Comparison of ENCODE assay signal across 13 cellular contexts in the genomic region with DNA sequence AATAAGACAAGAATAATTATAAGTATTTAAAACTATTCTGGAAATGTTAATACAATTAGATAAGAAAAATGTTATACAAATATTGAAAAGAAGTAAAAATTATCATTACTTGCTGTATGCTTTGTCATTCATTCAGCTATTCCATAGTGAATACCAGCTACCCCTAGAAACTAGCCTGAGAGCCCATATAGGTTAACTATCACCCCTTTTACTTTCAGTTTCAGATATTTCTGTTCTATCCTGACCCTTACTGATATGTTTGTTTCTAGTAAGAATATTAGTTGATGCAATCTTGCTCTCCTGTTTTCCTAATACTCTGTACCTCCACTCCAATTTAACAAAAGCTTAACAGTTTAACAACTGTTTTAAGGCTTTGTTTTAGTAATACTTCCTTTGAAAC. TPM values are rescaled to one million over a fixed set of nuclear protein-coding genes. Genes with fewer than 3 reads are reported as not detected.
DNase-seq lines count a peak whose midpoint lies in the region; ATAC-seq, FAIRE-seq and TF ChIP-seq lines count a peak whose summit lies in the region.
"Had no signal": no experiment of that assay in that cellular context is flagged by ENCODE, and none has a peak within 500 bp of the region (broad histone marks: within the 10 kb centered on the region; RNA-seq: fewer than 3 reads in every experiment).

No MANE protein-coding gene starts in this region.

- H3K27ac ChIP-seq in endodermal cell (ENCODE audit: low read depth, low read length) = no peak overlapping the region
- H3K27ac ChIP-seq: C4-2B, thoracic aorta had no signal

- H3K27me3 ChIP-seq in endodermal cell (ENCODE audit: control insufficient read depth, insufficient read depth, low read length, poor library complexity, severe bottlenecking) = no peaks in the 10 kb centered on the region

- H3K9me3 Mint-ChIP-seq in activated naive CD8-positive, alpha-beta T cell treated with anti-CD3 and anti-CD28 coated beads, Interleukin-2, amount 10 ng/mL, durations not matched to agents 7 days and 5 days = peaks cover 7% of the 10 kb centered on the region
- H3K9me3 Mint-ChIP-seq in endodermal cell = peaks cover 18% of the 10 kb centered on the region

- FAIRE-seq in GM12892 (lab: Jason Lieb, UNC) = no peak

- H3K4me1 Mint-ChIP-seq in activated naive CD8-positive, alpha-beta T cell treated with anti-CD3 and anti-CD28 coated beads, Interleukin-2, amount 10 ng/mL, durations not matched to agents 7 days and 5 days = peaks cover 6% of the 10 kb centered on the region
- H3K4me1 Mint-ChIP-seq in endodermal cell = no peaks in the 10 kb centered on the region

- H3K9ac ChIP-seq in endodermal cell (ENCODE audit: extremely low read depth, low read length, poor library complexity, severe bottlenecking) = no peak overlapping the region

- H3K4me1 ChIP-seq in endodermal cell (ENCODE audit: control insufficient read depth, insufficient read depth, low read length) = no peaks in the 10 kb centered on the region

- peak overlapping the region; percentile 47 for H3K4me3 Mint-ChIP-seq in activated naive CD8-positive, alpha-beta T cell treated with anti-CD3 and anti-CD28 coated beads, Interleukin-2, amount 10 ng/mL, durations not matched to agents 7 days and 5 days
- H3K4me3 Mint-ChIP-seq in endodermal cell = no peak overlapping the region

- DNase-seq in GM12892 (ENCODE audit: insufficient read length) (peak; percentile 4), epidermal melanocyte (ENCODE audit: insufficient read length, low spot score) (no peak), endodermal cell (no peak), NCI-H1417 treated with DMSO at 0.1 percent for 48 hours (lab: John Stamatoyannopoulos, UW) (no peak), cerebellum (ENCODE audit: low spot score) (no peak)
- DNase-seq in activated naive CD8-positive, alpha-beta T cell treated with anti-CD3 and anti-CD28 coated beads, Interleukin-2, amount 10 ng/mL, durations not matched to agents 7 days and 5 days = no peak
- DNase-seq: anterior cingulate cortex, NCI-H2081, T-helper 9 cell had no signal

- TF ChIP-seq CTCF in endodermal cell (conservative IDR thresholded peaks at IDR 0.05) = no peak

- ATAC-seq in GM19455 (IDR thresholded peaks at IDR 0.05; ENCODE audit: unreplicated experiment) (peak; percentile 66), HG03045 (IDR thresholded peaks at IDR 0.05; ENCODE audit: unreplicated experiment) (peak; percentile 65)
- no peak for ATAC-seq in activated naive CD8-positive, alpha-beta T cell treated with anti-CD3 and anti-CD28 coated beads, Interleukin-2, amount 10 ng/mL, durations not matched to agents 7 days and 5 days (ENCODE audit: low read depth)

- H3K36me3 Mint-ChIP-seq in activated naive CD8-positive, alpha-beta T cell treated with anti-CD3 and anti-CD28 coated beads, Interleukin-2, amount 10 ng/mL, durations not matched to agents 7 days and 5 days = peaks cover 2% of the 10 kb centered on the region
- no peaks in the 10 kb centered on the region for H3K36me3 Mint-ChIP-seq in endodermal cell (ENCODE audit: low read depth)

- no peaks in the 10 kb centered on the region for H3K27me3 Mint-ChIP-seq in activated naive CD8-positive, alpha-beta T cell treated with anti-CD3 and anti-CD28 coated beads, Interleukin-2, amount 10 ng/mL, durations not matched to agents 7 days and 5 days
- H3K27me3 Mint-ChIP-seq in endodermal cell (ENCODE audit: insufficient read depth) = no peaks in the 10 kb centered on the region

- H3K36me3 ChIP-seq in endodermal cell (ENCODE audit: control insufficient read depth, insufficient read depth, low read length) = no peaks in the 10 kb centered on the region
- H3K36me3 ChIP-seq: thoracic aorta had no signal

- POLR2A ChIA-PET in activated naive CD8-positive, alpha-beta T cell treated with anti-CD3 and anti-CD28 coated beads, Interleukin-2, amount 10 ng/mL, durations not matched to agents 7 days and 5 days (lab: Charles Lee) = no interaction called here

- H3K27ac Mint-ChIP-seq in activated naive CD8-positive, alpha-beta T cell treated with anti-CD3 and anti-CD28 coated beads, Interleukin-2, amount 10 ng/mL, durations not matched to agents 7 days and 5 days = peak overlapping the region; percentile 23
- H3K27ac Mint-ChIP-seq in endodermal cell = no peak overlapping the region

- TF ChIP-seq POLR2A in GM12892 (IDR thresholded peaks at IDR 0.05; ENCODE audit: low read depth, low read length) = no peak

- peaks cover 10% of the 10 kb centered on the region for H3K9me3 ChIP-seq in endodermal cell (ENCODE audit: control insufficient read depth, low read length)

- no peak overlapping the region for H3K4me3 ChIP-seq in endodermal cell (ENCODE audit: low read length)
- H3K4me3 ChIP-seq: thoracic aorta had no signal

RNA-seq across cellular contexts. Expression of a gene that starts 31.6 kb away (rescaled TPM):
- 10.6 TPM for polyA plus RNA-seq in GM12892 (2012; ENCODE audit: missing spikeins)
- total RNA-seq in activated naive CD8-positive, alpha-beta T cell treated with anti-CD3 and anti-CD28 coated beads, Interleukin-2, amount 10 ng/mL, durations not matched to agents 7 days and 5 days = 1 to 10 TPM; 6.1 to 6.6 TPM
- 1 to 10 TPM; 7.5 to 8.5 TPM for total RNA-seq in endodermal cell
- 8.4 TPM for polyA plus RNA-seq in endodermal cell (2013, experiment 1 of 2)
- polyA plus RNA-seq in endodermal cell (2013, experiment 2 of 2) = 8.6 TPM
- 7.6 TPM for total RNA-seq in cerebellum

RNA-seq across cellular contexts. Expression of a gene that starts 31.8 kb away (rescaled TPM):
- polyA plus RNA-seq in GM12892 (2012; ENCODE audit: missing spikeins) = 25.1 TPM
- total RNA-seq in activated naive CD8-positive, alpha-beta T cell treated with anti-CD3 and anti-CD28 coated beads, Interleukin-2, amount 10 ng/mL, durations not matched to agents 7 days and 5 days = 10 to 100 TPM; 20.1 to 24.0 TPM
- 10 to 100 TPM; 39.6 to 40.4 TPM for total RNA-seq in endodermal cell
- 29.1 TPM for polyA plus RNA-seq in endodermal cell (2013, experiment 1 of 2)
- polyA plus RNA-seq in endodermal cell (2013, experiment 2 of 2) = 35.9 TPM
- 32.5 TPM for total RNA-seq in cerebellum
